In the genomic region with DNA sequence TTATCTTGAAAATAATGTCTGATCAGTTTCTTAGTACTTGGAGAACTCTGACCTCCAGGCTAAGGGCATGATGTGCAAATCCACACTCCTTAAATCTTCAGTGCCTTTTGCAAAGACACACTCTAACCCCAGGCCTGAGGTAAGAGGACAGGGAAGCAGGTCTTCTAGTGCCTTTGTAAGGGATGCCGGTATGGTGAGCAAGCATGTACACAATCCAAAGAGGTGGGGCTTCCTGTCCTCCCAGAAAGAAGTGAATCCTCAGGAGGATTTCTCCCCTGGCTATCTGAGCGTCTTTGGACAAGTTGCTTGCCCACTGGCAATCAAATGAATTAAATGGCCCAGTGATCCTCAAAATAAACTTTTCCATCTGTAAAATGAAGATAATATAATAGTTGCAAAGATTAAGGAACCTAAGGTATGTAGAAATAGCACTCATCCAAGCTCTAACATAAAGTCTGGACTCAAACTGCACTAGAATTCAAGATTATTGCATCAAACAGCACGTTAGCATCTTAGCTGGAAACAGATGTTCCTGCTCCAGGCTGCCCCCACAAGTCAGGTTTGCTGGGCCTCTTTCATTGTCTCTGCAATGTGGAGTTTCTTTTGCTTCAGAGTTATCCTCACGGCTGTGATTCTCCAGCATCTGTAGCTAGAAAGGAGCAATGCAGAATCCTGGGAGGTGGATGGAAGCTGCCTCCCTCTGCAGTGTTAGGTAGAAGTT, we compare ENCODE assay signal across 25 cellular contexts.
DNase-seq lines count a peak whose midpoint lies in the region; ATAC-seq and TF ChIP-seq lines count a peak whose summit lies in the region.
"Had no signal": no experiment of that assay in that cellular context is flagged by ENCODE, and none has a peak within 500 bp of the region (broad histone marks: within the 10 kb centered on the region; RNA-seq: fewer than 3 reads in every experiment).

No MANE protein-coding gene starts in this region.

- H3K9ac ChIP-seq in H9 (ENCODE audit: extremely low read depth, insufficient read length, low read length) = no peak overlapping the region
- H3K9ac ChIP-seq: KMS-11 had no signal

- H3K79me2 ChIP-seq in H9 (ENCODE audit: insufficient read depth, low read length) = no peaks in the 10 kb centered on the region

- H3K27me3 Mint-ChIP-seq in nephron (ENCODE audit: low read depth) (peaks cover 2% of the 10 kb centered on the region), H9 (ENCODE audit: low read depth) (no peaks in the 10 kb centered on the region)

- no peaks in the 10 kb centered on the region for H3K36me3 ChIP-seq in RWPE2 (ENCODE audit: low read depth)
- H3K36me3 ChIP-seq: left lung, suprapubic skin had no signal

- WGBS in H9 (ENCODE audit: extremely low coverage, insufficient read length, low lambda C conversion rate) = no CpG with 5 or more reads among the region's 4 CpGs

- H3K27me3 ChIP-seq in RWPE2 (ENCODE audit: insufficient read depth, poor library complexity, severe bottlenecking) (no peaks in the 10 kb centered on the region), H9 (ENCODE audit: insufficient read depth, low read length) (no peaks in the 10 kb centered on the region)
- H3K27me3 ChIP-seq: suprapubic skin had no signal

- peak overlapping the region in 1 of 3 experiments; percentile 15 for H3K4me3 Mint-ChIP-seq in nephron
- no peak overlapping the region for H3K4me3 Mint-ChIP-seq in H9
- H3K4me3 Mint-ChIP-seq: activated CD4-positive, alpha-beta T cell treated with anti-CD3 and anti-CD28 coated beads, Interleukin-2, amount 10 ng/mL, durations not matched to agents 7 days and 5 days; activated naive CD8-positive, alpha-beta T cell treated with anti-CD3 and anti-CD28 coated beads, Interleukin-2, amount 50 U/mL, for 24 hours; activated T-cell treated with anti-CD3 and anti-CD28 coated beads, Interleukin-2, amount 50 U/mL, for 4 hours; CD8-positive, alpha-beta memory T cell had no signal

- H2BK120ac ChIP-seq in H9 (ENCODE audit: low read depth, low read length, poor library complexity, severe bottlenecking) = no peak overlapping the region

- H2BK20ac ChIP-seq in H9 (ENCODE audit: low read depth, low read length, poor library complexity, severe bottlenecking) = no peak overlapping the region

- no peak overlapping the region for H3K27ac ChIP-seq in RWPE2 (ENCODE audit: poor library complexity, severe bottlenecking)
- H3K27ac ChIP-seq in H9 (ENCODE audit: insufficient read length, low read depth, low read length) = no peak overlapping the region
- H3K27ac ChIP-seq: epithelial cell of prostate, KMS-11, left lung, psoas muscle, suprapubic skin had no signal

- no peak overlapping the region for H2BK5ac ChIP-seq in H9 (ENCODE audit: insufficient read length, low read length)

- no peaks in the 10 kb centered on the region for H3K9me3 ChIP-seq in RWPE2 (ENCODE audit: severe bottlenecking)
- H3K9me3 ChIP-seq in H9 (ENCODE audit: control insufficient read depth, low read depth, low read length) = no peaks in the 10 kb centered on the region
- H3K9me3 ChIP-seq: left lung, psoas muscle, suprapubic skin had no signal

- no peak for TF ChIP-seq CTCF in RWPE2 (IDR thresholded peaks at IDR 0.05; ENCODE audit: poor library complexity, severe bottlenecking)
- TF ChIP-seq CTCF in nephron (IDR thresholded peaks at IDR 0.05; ENCODE audit: unreplicated experiment in 3 of 3) = no peak
- no peak for TF ChIP-seq CTCF in H9 (conservative IDR thresholded peaks at IDR 0.05)

- no peak overlapping the region for H2BK15ac ChIP-seq in H9 (ENCODE audit: low read depth, low read length)

- H4K20me1 ChIP-seq in H9 (ENCODE audit: control insufficient read depth, insufficient read depth, insufficient read length) = no peaks in the 10 kb centered on the region

- no peak overlapping the region for H3K4me2 ChIP-seq in H9 (ENCODE audit: insufficient read depth, insufficient read length, low read length)
- H3K4me2 ChIP-seq: KMS-11 had no signal

- no peak overlapping the region for H3T11ph ChIP-seq in H9 (ENCODE audit: low read length)

- no peaks in the 10 kb centered on the region for H3K23me2 ChIP-seq in H9 (ENCODE audit: insufficient read length, low read depth, low read length, poor library complexity, severe bottlenecking)

- H3K9me3 Mint-ChIP-seq in nephron (no peaks in the 10 kb centered on the region), H9 (no peaks in the 10 kb centered on the region)
- H3K9me3 Mint-ChIP-seq: activated CD4-positive, alpha-beta T cell treated with anti-CD3 and anti-CD28 coated beads, Interleukin-2, amount 10 ng/mL, durations not matched to agents 7 days and 5 days; activated naive CD8-positive, alpha-beta T cell treated with anti-CD3 and anti-CD28 coated beads, Interleukin-2, amount 50 U/mL, for 24 hours; activated T-cell treated with anti-CD3 and anti-CD28 coated beads, Interleukin-2, amount 50 U/mL, for 4 hours; CD8-positive, alpha-beta memory T cell had no signal

- no peak overlapping the region for H2AFZ ChIP-seq in H9 (ENCODE audit: low read length)

- no peak overlapping the region for H4K5ac ChIP-seq in H9 (ENCODE audit: insufficient read length, low read depth, low read length)

- no peak overlapping the region for H4K91ac ChIP-seq in H9 (ENCODE audit: insufficient read length, low read depth, low read length)

- no peak overlapping the region for H2AK5ac ChIP-seq in H9 (ENCODE audit: insufficient read length, low read length)

- peak overlapping the region; percentile 80 to 92 (median 88) for H3K27ac Mint-ChIP-seq in nephron
- no peak overlapping the region for H3K27ac Mint-ChIP-seq in H9
- H3K27ac Mint-ChIP-seq: activated CD4-positive, alpha-beta T cell treated with anti-CD3 and anti-CD28 coated beads, Interleukin-2, amount 10 ng/mL, durations not matched to agents 7 days and 5 days; activated naive CD8-positive, alpha-beta T cell treated with anti-CD3 and anti-CD28 coated beads, Interleukin-2, amount 50 U/mL, for 24 hours; CD8-positive, alpha-beta memory T cell had no signal

- H3K23ac ChIP-seq in H9 (ENCODE audit: insufficient read length, low read depth, low read length) = no peak overlapping the region

- H3K14ac ChIP-seq in H9 (ENCODE audit: insufficient read depth, low read length) = no peak overlapping the region

- DNase-seq in AG20443 (ENCODE audit: low spot score) (peak; percentile 61), RWPE2 (ENCODE audit: low spot score) (no peak), fibroblast of gingiva (ENCODE audit: low read depth) (peak; percentile 29), H9 (no peak), SKM-1 treated with dmso at 0.1 percent for 144 hours (lab: John Stamatoyannopoulos, UW; ENCODE audit: unreplicated experiment) (no peak), CD1c-positive myeloid dendritic cell (ENCODE audit: extremely low spot score) (no peak)
- DNase-seq: activated CD4-positive, alpha-beta T cell treated with anti-CD3 and anti-CD28 coated beads, Interleukin-2, amount 10 ng/mL, durations not matched to agents 7 days and 5 days; activated gamma-delta T cell treated with Interleukin-2 at 50 U/mL for 16 hours; activated naive CD8-positive, alpha-beta T cell treated with anti-CD3 and anti-CD28 coated beads, Interleukin-2, amount 50 U/mL, for 24 hours; activated T-cell treated with anti-CD3 and anti-CD28 coated beads, Interleukin-2, amount 50 U/mL, for 4 hours; CD8-positive, alpha-beta memory T cell; hippocampal formation; left lung; mesendoderm; NCI-H1436 treated with DMSO at 0.1 percent for 48 hours; NCI-H345; NCI-H774; psoas muscle; stimulated activated naive CD4-positive, alpha-beta T cell; SW 1271 had no signal

- H3K4ac ChIP-seq in H9 (ENCODE audit: low read depth, low read length) = no peak overlapping the region

- H2BK12ac ChIP-seq in H9 (ENCODE audit: insufficient read length, low read depth, low read length) = no peak overlapping the region

- no peak overlapping the region for H4K8ac ChIP-seq in H9 (replicated peaks; ENCODE audit: insufficient read length, low read depth, low read length)

- H3K4me1 ChIP-seq in RWPE2 (ENCODE audit: insufficient read depth, poor library complexity, severe bottlenecking) (peaks cover 5% of the 10 kb centered on the region), H9 (ENCODE audit: insufficient read depth, low read length) (peaks cover 8% of the 10 kb centered on the region)
- H3K4me1 ChIP-seq: left lung, psoas muscle, suprapubic skin had no signal

- H3K56ac ChIP-seq in H9 (ENCODE audit: insufficient read length, low read depth, low read length) = no peak overlapping the region

- ATAC-seq in RWPE2 (ENCODE audit: low read depth) (peak; percentile 68; the same call in 2 of the 3 replicates), GM21390 (IDR thresholded peaks at IDR 0.05; ENCODE audit: unreplicated experiment) (no peak)
- ATAC-seq: activated naive CD8-positive, alpha-beta T cell treated with anti-CD3 and anti-CD28 coated beads, Interleukin-2, amount 50 U/mL, for 24 hours; activated T-cell treated with anti-CD3 and anti-CD28 coated beads, Interleukin-2, amount 50 U/mL, for 4 hours; left lung; psoas muscle had no signal

- H3K36me3 Mint-ChIP-seq in nephron (ENCODE audit: low read depth) (no peaks in the 10 kb centered on the region), H9 (ENCODE audit: insufficient read depth in 1 of 3, low read depth in 3 of 3) (no peaks in the 10 kb centered on the region)
- H3K36me3 Mint-ChIP-seq: CD8-positive, alpha-beta memory T cell had no signal

- no peak overlapping the region for H3K18ac ChIP-seq in H9 (ENCODE audit: insufficient read length, low read depth, low read length)

- no peaks in the 10 kb centered on the region for H3K79me1 ChIP-seq in H9 (ENCODE audit: insufficient read depth, low read depth, low read length, poor library complexity, severe bottlenecking)

- no peak overlapping the region for H3K4me3 ChIP-seq in RWPE2 (ENCODE audit: severe bottlenecking)
- H3K4me3 ChIP-seq: left lung, psoas muscle, suprapubic skin had no signal

- peaks cover 75% of the 10 kb centered on the region for H3K4me1 Mint-ChIP-seq in nephron
- peaks cover 27 to 31% of the 10 kb centered on the region in 2 experiments for H3K4me1 Mint-ChIP-seq in H9
- H3K4me1 Mint-ChIP-seq: activated CD4-positive, alpha-beta T cell treated with anti-CD3 and anti-CD28 coated beads, Interleukin-2, amount 10 ng/mL, durations not matched to agents 7 days and 5 days; activated naive CD8-positive, alpha-beta T cell treated with anti-CD3 and anti-CD28 coated beads, Interleukin-2, amount 50 U/mL, for 24 hours; CD8-positive, alpha-beta memory T cell had no signal

Comparison
In these comparisons a context has a peak if more than half of its experiments do, and no peak if none do; other contexts are left out.
1. DNase-seq: peak in AG20443 (single experiment) and fibroblast of gingiva (single experiment); none in RWPE2 (single experiment), H9 (single experiment), SKM-1 treated with dmso at 0.1 percent for 144 hours (single experiment) and CD1c-positive myeloid dendritic cell (single experiment).
2. H3K27ac Mint-ChIP-seq: peak in nephron (3 of 3); none in H9 (0 of 3).